12 cellular contexts compared by ENCODE assay signal in genomic region chr4:98642991-98643426, GRCh38. TPM values are rescaled to one million over a fixed set of nuclear protein-coding genes. Genes with fewer than 3 reads are reported as not detected.
DNase-seq lines count a peak whose midpoint lies in the region; ATAC-seq, FAIRE-seq and TF ChIP-seq lines count a peak whose summit lies in the region.
"Had no signal": no experiment of that assay in that cellular context is flagged by ENCODE, and none has a peak within 500 bp of the region (broad histone marks: within the 10 kb centered on the region; RNA-seq: fewer than 3 reads in every experiment).

No MANE protein-coding gene starts in this region.

- H3K9ac ChIP-seq in smooth muscle cell (ENCODE audit: low read depth), result peak overlapping the region; percentile 26

- H3K36me3 ChIP-seq in smooth muscle cell (ENCODE audit: low read depth), result no peaks in the 10 kb centered on the region
- H3K36me3 ChIP-seq: uterus had no signal

- peaks cover 64% of the 10 kb centered on the region for H3K4me1 Mint-ChIP-seq in activated T-cell treated with anti-CD3 and anti-CD28 coated beads, Interleukin-2, amount 50 U/mL, for 4 hours (ENCODE audit: low read depth)

- TF ChIP-seq CTCF in smooth muscle cell (IDR thresholded peaks at IDR 0.05; ENCODE audit: borderline replicate concordance, insufficient read depth, poor library complexity, severe bottlenecking), result no peak

- peaks cover 99% of the 10 kb centered on the region for H3K79me2 ChIP-seq in smooth muscle cell (ENCODE audit: low read depth)

- no peak overlapping the region for H3K4me3 Mint-ChIP-seq in activated T-cell treated with anti-CD3 and anti-CD28 coated beads, Interleukin-2, amount 50 U/mL, for 4 hours

- H3K9me3 Mint-ChIP-seq in activated T-cell treated with anti-CD3 and anti-CD28 coated beads, Interleukin-2, amount 50 U/mL, for 4 hours, result no peaks in the 10 kb centered on the region
- H3K9me3 Mint-ChIP-seq: T-helper 2 cell treated with Interferon-gamma antibody and Interleukin-4, amounts not matched to agents 5 μg/mL and 100 μg/mL, for 36 hours had no signal

- no peaks in the 10 kb centered on the region for H3K9me3 ChIP-seq in smooth muscle cell (replicated peaks; ENCODE audit: low read depth)
- H3K9me3 ChIP-seq: uterus had no signal

- H3K27me3 Mint-ChIP-seq in activated T-cell treated with anti-CD3 and anti-CD28 coated beads, Interleukin-2, amount 50 U/mL, for 4 hours (ENCODE audit: low read depth), result no peaks in the 10 kb centered on the region

- H3K36me3 Mint-ChIP-seq in activated T-cell treated with anti-CD3 and anti-CD28 coated beads, Interleukin-2, amount 50 U/mL, for 4 hours (ENCODE audit: insufficient read depth), result peaks cover 2% of the 10 kb centered on the region

- H4K20me1 ChIP-seq in smooth muscle cell (ENCODE audit: low read depth), result peaks cover 5% of the 10 kb centered on the region

- peak overlapping the region; percentile 83 for H3K27ac ChIP-seq in smooth muscle cell (ENCODE audit: low read depth)
- H3K27ac ChIP-seq: uterus had no signal

- H3F3A ChIP-seq in smooth muscle cell (ENCODE audit: low read depth), result peaks cover 5% of the 10 kb centered on the region

- H3K4me2 ChIP-seq in smooth muscle cell, result peak overlapping the region; percentile 71

- peak; percentile 68 to 79 for ATAC-seq in activated T-cell treated with anti-CD3 and anti-CD28 coated beads, Interleukin-2, amount 50 U/mL, for 4 hours
- ATAC-seq in esophagus mucosa (peak; percentile 98), GM19397 (IDR thresholded peaks at IDR 0.05; ENCODE audit: unreplicated experiment) (no peak)

- no peak overlapping the region for H3K4me3 ChIP-seq in smooth muscle cell
- H3K4me3 ChIP-seq: uterus had no signal

- WGBS in smooth muscle cell (ENCODE audit: low lambda C conversion rate), result 32% methylated on average over 4 of the region's 4 CpGs

- peaks cover 19% of the 10 kb centered on the region for H3K4me1 ChIP-seq in smooth muscle cell (ENCODE audit: low read depth)

- FAIRE-seq in RCC 7860 (lab: Jason Lieb, UNC), result peak; percentile 81

- H2AFZ ChIP-seq in smooth muscle cell (ENCODE audit: low read depth), result peak overlapping the region; percentile 45

- no peaks in the 10 kb centered on the region for H3K27me3 ChIP-seq in smooth muscle cell (ENCODE audit: low read depth)
- H3K27me3 ChIP-seq: uterus had no signal

- DNase-seq in activated T-cell treated with anti-CD3 and anti-CD28 coated beads, Interleukin-2, amount 50 U/mL, for 4 hours, result no peak
- no peak for DNase-seq in activated T-cell treated with anti-CD3 and anti-CD28 coated beads, Interleukin-2, amount 50 U/mL, for 1 hour
- DNase-seq in RCC 7860 (ENCODE audit: low spot score) (peak; percentile 63), smooth muscle cell (lab: John Stamatoyannopoulos, UW; ENCODE audit: unreplicated experiment) (no peak), NCI-H345 treated with DMSO at 0.1 percent for 48 hours (lab: John Stamatoyannopoulos, UW; ENCODE audit: unreplicated experiment) (no peak), C1 segment of cervical spinal cord (lab: John Stamatoyannopoulos, UW) (no peak)
- DNase-seq: activated gamma-delta T cell; effector CD4-positive, alpha-beta T cell; uterus had no signal

RNA-seq across cellular contexts. Expression of gene TSPAN5, which starts 15.4 kb away (rescaled TPM):
- 10 to 100 TPM; 22.8 to 26.8 (median 23.8) TPM for total RNA-seq in activated T-cell treated with anti-CD3 and anti-CD28 coated beads, Interleukin-2, amount 50 U/mL, for 4 hours
- 12.9 TPM for total RNA-seq in esophagus mucosa
- total RNA-seq in smooth muscle cell, result 28.3 and 36.9 TPM in 2 replicates
- polyA plus RNA-seq in smooth muscle cell, result 33.7 and 35.8 TPM in 2 replicates
